Comparison of ENCODE assay signal across 11 cellular contexts in the genomic region with DNA sequence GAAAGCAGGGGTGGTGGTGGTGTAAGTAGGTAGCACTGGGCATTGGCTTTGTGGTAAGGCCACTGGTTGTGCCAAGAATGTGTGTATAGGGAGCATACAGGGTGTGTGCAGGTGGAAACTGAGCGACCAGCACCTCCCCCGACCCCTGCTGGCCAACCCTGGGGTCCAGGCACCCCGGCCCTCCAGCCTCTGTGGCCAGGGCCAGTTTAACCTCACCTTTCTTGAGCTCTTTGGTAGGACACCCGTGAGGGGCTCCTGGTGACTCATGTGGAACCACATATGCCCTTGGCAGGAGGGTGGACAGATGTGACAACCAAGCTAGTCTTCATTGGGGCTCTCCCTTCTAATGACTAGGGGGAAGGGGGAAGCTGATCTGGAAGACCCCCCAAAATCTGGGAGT. TPM values are rescaled to one million over a fixed set of nuclear protein-coding genes. Genes with fewer than 3 reads are reported as not detected.
A peak's percentile ranks its signal among the peaks of the same experiment; 100 is the strongest.
DNase-seq lines count a peak whose midpoint lies in the region; TF ChIP-seq lines count a peak whose summit lies in the region.
"Had no signal": no experiment of that assay in that cellular context is flagged by ENCODE, and none has a peak within 500 bp of the region (broad histone marks: within the 10 kb centered on the region; RNA-seq: fewer than 3 reads in every experiment).

No MANE protein-coding gene starts in this region.

- no peak overlapping the region for H3K4me3 ChIP-seq in spleen
- no peak overlapping the region for H3K4me3 ChIP-seq in colonic mucosa
- H3K4me3 ChIP-seq: body of pancreas had no signal

- H3K27me3 ChIP-seq in spleen (replicated peaks in 1 of 7) (no peaks in the 10 kb centered on the region), colonic mucosa (no peaks in the 10 kb centered on the region)
- H3K27me3 ChIP-seq: body of pancreas had no signal

- H3K27ac ChIP-seq in spleen, result peak overlapping the region in 5 of 8 donors; percentile 14 to 98 (median 98)
- no peak overlapping the region for H3K27ac ChIP-seq in colonic mucosa

- peaks cover 0 to 5% (median 0%) of the 10 kb centered on the region in 6 donors for H3K36me3 ChIP-seq in spleen
- no peaks in the 10 kb centered on the region for H3K36me3 ChIP-seq in colonic mucosa

- WGBS in spleen, 5 donors, result 91 to 96% (median 95%) methylated on average over 4 of the region's 4 CpGs

- TF ChIP-seq CTCF in spleen (IDR thresholded peaks at IDR 0.05 in 8 of 11, conservative IDR thresholded peaks at IDR 0.05 in 3 of 11), result no peak
- TF ChIP-seq CTCF in colonic mucosa (IDR thresholded peaks at IDR 0.05), result no peak

- no peak overlapping the region for H3K9ac ChIP-seq in colonic mucosa (ENCODE audit: low read depth in 2 of 2, low read length in 2 of 2)

- H3K9me3 ChIP-seq in spleen (no peaks in the 10 kb centered on the region), colonic mucosa (no peaks in the 10 kb centered on the region)
- H3K9me3 ChIP-seq: body of pancreas had no signal

- intact Hi-C loops in spleen (cut with DNase I; ENCODE audit: low total_unique reads), result loop anchor here (10.0 kb wide), 1 partner anchor 227 kb away; no protein-coding TSS in a partner anchor
- intact Hi-C loops in colonic mucosa (cut with DNase I), result loop anchor here (5.0 to 10.0 kb wide), 2 partner anchors 34 to 227 kb away; no protein-coding TSS in a partner anchor

- H3K4me1 ChIP-seq in spleen (peaks cover 8 to 44% (median 21%) of the 10 kb centered on the region in 6 donors), colonic mucosa (no peaks in the 10 kb centered on the region)

- TF ChIP-seq POLR2A in erythroblast (IDR thresholded peaks at IDR 0.05; ENCODE audit: low read length) (no peak), spleen (IDR thresholded peaks at IDR 0.05) (no peak)

- DNase-seq in NCI-H69 (lab: John Stamatoyannopoulos, UW) (peak; percentile 41), erythroblast (lab: John Stamatoyannopoulos, UW) (peak; percentile 29 to 31), spleen (no peak), colonic mucosa (no peak), Kasumi-1 (lab: John Stamatoyannopoulos, UW) (no peak), Ammon's horn (ENCODE audit: low spot score) (no peak)
- DNase-seq: body of pancreas, Calu3, GOT3 had no signal

RNA-seq across cellular contexts. Expression of a gene that starts 19.5 kb away (rescaled TPM):
- total RNA-seq in spleen (1 to 10 TPM; 5.1 to 8.8 (median 5.8) TPM), colonic mucosa (10 to 100 TPM in 1 of 2 donors, 1 to 10 TPM in 1; 8.7 to 14.7 TPM)
- 1 to 10 TPM; 1.9 to 4.3 (median 2.4) TPM for polyA plus RNA-seq in spleen

RNA-seq across cellular contexts. Expression of a gene that starts 38.5 kb away (rescaled TPM):
- total RNA-seq in spleen (under 1 TPM in 2 of 7 donors, not detected in 5; 0.09 to 0.28 TPM), colonic mucosa (under 1 TPM; 0.45 to 0.96 TPM)
- polyA plus RNA-seq in spleen, result under 1 TPM; 0.04 to 0.19 (median 0.06) TPM
- total RNA-seq: HT1080 had no signal

RNA-seq across cellular contexts. Expression of a gene that starts 38.6 kb away (rescaled TPM):
- total RNA-seq in spleen (under 1 TPM in 2 of 7 donors, not detected in 5; 0.30 to 0.38 TPM), colonic mucosa (1 to 10 TPM in 1 of 2 donors, under 1 TPM in 1; 0.88 to 1.3 TPM)
- polyA plus RNA-seq in spleen, result under 1 TPM; 0.03 to 0.10 (median 0.04) TPM
- total RNA-seq: activated T-helper 1 cell treated with anti-CD3 and anti-CD28 coated beads, Interleukin-12 subunit alpha, Interleukin-12 subunit beta, Interleukin-2, Interleukin-4 antibody, amounts not matched to agents 30 ng/mL and 10 ng/mL and 1 ng/mL, durations not matched to agents 14 hours and 24 hours and 36 hours; body of pancreas; Calu3 had no signal

RNA-seq across cellular contexts. Expression of a gene that starts 54.2 kb away (rescaled TPM):
- total RNA-seq in spleen (not detected), colonic mucosa (10 to 100 TPM; 30.2 to 48.5 TPM)
- polyA plus RNA-seq in spleen, result under 1 TPM in 1 of 3 donors, not detected in 2; 0.06 TPM
- total RNA-seq: activated T-helper 1 cell treated with anti-CD3 and anti-CD28 coated beads, Interleukin-12 subunit alpha, Interleukin-12 subunit beta, Interleukin-2, Interleukin-4 antibody, amounts not matched to agents 30 ng/mL and 10 ng/mL and 1 ng/mL, durations not matched to agents 14 hours and 24 hours and 36 hours; body of pancreas; Calu3; HT1080 had no signal

RNA-seq across cellular contexts. Expression of a gene that starts 54.3 kb away (rescaled TPM):
- total RNA-seq in spleen (not detected), colonic mucosa (100 to 1,000 TPM in 1 of 2 donors, 10 to 100 TPM in 1; 40.0 to 111 TPM)
- polyA plus RNA-seq in spleen, result under 1 TPM in 1 of 3 donors, not detected in 2; 0.10 TPM
- total RNA-seq: activated T-helper 1 cell treated with anti-CD3 and anti-CD28 coated beads, Interleukin-12 subunit alpha, Interleukin-12 subunit beta, Interleukin-2, Interleukin-4 antibody, amounts not matched to agents 30 ng/mL and 10 ng/mL and 1 ng/mL, durations not matched to agents 14 hours and 24 hours and 36 hours had no signal

Comparison
In these comparisons a context has a peak if more than half of its experiments do, and no peak if none do; other contexts are left out.
1. DNase-seq: peak in NCI-H69 (single experiment) and erythroblast (2 of 2); none in spleen (single experiment), colonic mucosa (single experiment), Kasumi-1 (0 of 2) and Ammon's horn (single experiment).